8 cellular contexts compared by ENCODE assay signal in the genomic region with DNA sequence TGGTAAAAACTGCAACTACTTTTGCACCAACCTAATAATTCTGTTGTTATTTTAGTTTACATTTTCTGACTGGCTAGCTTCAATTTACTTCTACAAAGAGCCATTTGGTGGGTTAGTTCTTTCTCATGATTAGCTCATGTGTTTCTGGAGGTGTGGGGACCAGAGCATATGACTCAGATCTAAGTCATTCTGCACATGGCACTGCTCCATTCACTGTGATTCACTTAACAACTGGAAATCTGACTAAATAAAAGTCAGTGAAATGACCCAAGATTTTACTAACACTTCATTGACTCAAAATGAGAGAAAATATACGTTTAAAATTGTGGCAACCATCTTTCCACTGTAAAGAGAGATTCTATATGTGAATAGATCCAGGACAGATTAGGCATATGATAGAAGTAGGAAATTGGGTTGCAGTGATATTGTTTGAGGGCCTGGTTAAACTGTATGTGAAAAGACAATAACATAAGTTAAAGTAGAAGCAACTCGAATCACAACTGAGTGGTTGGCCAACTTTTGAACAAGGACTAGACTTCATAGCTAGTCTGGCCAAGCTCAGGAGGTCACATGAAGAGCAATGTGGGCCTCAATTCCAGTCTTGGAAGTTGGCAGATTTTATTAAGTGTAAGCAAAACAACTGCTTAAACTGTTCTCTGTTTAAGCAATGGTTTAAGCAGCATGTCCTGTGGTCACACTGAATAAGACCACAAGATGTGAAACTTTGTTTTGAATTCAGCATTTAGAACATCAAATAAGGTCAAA.
DNase-seq lines count a peak whose midpoint lies in the region; ATAC-seq and TF ChIP-seq lines count a peak whose summit lies in the region.

No MANE protein-coding gene starts in this region.

- no peak overlapping the region for H3K27ac ChIP-seq in dorsolateral prefrontal cortex

- H3K4me3 ChIP-seq in dorsolateral prefrontal cortex: no peak overlapping the region

- no peak for TF ChIP-seq CTCF in dorsolateral prefrontal cortex (IDR thresholded peaks at IDR 0.05 in 54 of 56, conservative IDR thresholded peaks at IDR 0.05 in 2 of 56; ENCODE audit: low read depth in 1 of 56, partially characterized antibody in 56 of 56)

- DNase-seq in astrocyte of the hippocampus (ENCODE audit: low read depth, low spot score) (peak; percentile 92), non-pigmented ciliary epithelial cell (ENCODE audit: low read depth) (peak; percentile 96), dorsolateral prefrontal cortex (no peak)
- DNase-seq in activated CD8-positive, alpha-beta memory T cell treated with anti-CD3 and anti-CD28 coated beads, Interleukin-2, amount 50 U/mL, for 48 hours: no peak

- intact Hi-C loops in dorsolateral prefrontal cortex (cut with DNase I): no loop called here

- ATAC-seq in GM18502 (IDR thresholded peaks at IDR 0.05; ENCODE audit: poor library complexity, unreplicated experiment) (peak; percentile 60), HG03175 (IDR thresholded peaks at IDR 0.05; ENCODE audit: unreplicated experiment) (peak; percentile 43), HG02678 (IDR thresholded peaks at IDR 0.05; ENCODE audit: unreplicated experiment) (no peak), HG02970 (IDR thresholded peaks at IDR 0.05; ENCODE audit: low FRiP score, unreplicated experiment) (no peak)

- H3K27me3 ChIP-seq in dorsolateral prefrontal cortex: no peaks in the 10 kb centered on the region

Comparison
In these comparisons a context has a peak if more than half of its experiments do, and no peak if none do; other contexts are left out.
1. ATAC-seq: peak in GM18502 (single experiment) and HG03175 (single experiment); none in HG02678 (single experiment) and HG02970 (single experiment).
2. DNase-seq: peak in astrocyte of the hippocampus (single experiment) and non-pigmented ciliary epithelial cell (single experiment); none in dorsolateral prefrontal cortex (0 of 10) and activated CD8-positive, alpha-beta memory T cell treated with anti-CD3 and anti-CD28 coated beads, Interleukin-2, amount 50 U/mL, for 48 hours (single experiment).